ENCODE assay signal across 8 cellular contexts in the genomic region with DNA sequence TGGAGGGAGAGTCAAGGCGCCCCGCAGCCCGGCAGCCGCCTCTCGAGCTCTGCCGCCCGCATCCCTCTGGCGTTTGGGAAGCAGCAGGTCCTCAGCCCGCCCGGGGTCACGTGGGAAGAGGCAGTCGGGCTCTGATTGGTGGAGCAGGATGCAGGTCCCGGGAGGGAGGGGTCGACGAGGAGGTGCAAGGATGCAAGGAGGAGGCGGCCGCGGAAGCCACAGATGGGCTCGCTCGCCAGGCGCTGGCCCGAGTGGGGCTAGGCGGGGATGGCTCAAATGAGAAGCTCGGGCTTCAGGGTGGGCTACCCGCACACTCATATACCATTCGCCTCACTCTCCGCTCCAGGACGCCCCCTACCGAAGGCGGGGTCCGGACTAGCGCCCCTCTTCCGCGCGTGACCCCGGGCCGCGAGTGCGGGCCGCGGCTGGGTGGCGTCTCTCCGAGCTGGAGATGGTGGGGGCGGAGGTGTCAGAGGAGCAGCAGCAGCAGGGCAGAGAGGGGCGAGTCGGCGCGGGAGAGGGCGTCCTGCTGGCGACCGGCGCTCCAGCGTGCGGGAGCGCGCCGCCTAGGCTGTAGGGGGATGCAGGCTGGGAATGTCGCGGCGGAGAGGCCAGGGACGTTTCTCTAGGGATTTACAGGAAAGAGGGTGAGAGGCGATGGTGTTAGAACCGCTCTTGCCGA. TPM values are rescaled to one million over a fixed set of nuclear protein-coding genes. Genes with fewer than 3 reads are reported as not detected.
DNase-seq lines count a peak whose midpoint lies in the region; ATAC-seq, FAIRE-seq and TF ChIP-seq lines count a peak whose summit lies in the region.

A gene with protein sequence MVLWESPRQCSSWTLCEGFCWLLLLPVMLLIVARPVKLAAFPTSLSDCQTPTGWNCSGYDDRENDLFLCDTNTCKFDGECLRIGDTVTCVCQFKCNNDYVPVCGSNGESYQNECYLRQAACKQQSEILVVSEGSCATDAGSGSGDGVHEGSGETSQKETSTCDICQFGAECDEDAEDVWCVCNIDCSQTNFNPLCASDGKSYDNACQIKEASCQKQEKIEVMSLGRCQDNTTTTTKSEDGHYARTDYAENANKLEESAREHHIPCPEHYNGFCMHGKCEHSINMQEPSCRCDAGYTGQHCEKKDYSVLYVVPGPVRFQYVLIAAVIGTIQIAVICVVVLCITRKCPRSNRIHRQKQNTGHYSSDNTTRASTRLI (minus strand): TSS at position 68 of the 682 bp plus-strand sequence. CDS start 409 bp downstream, outside the sequence.

- peaks cover 12 to 14% of the 10 kb centered on the region in 2 donors for H3K4me1 ChIP-seq in gastrocnemius medialis

- TF ChIP-seq CTCF in bronchial epithelial cell (IDR thresholded peaks at IDR 0.05; ENCODE audit: insufficient read depth, low read length, severe bottlenecking) (no peak), gastrocnemius medialis (IDR thresholded peaks at IDR 0.05 in 4 of 5, conservative IDR thresholded peaks at IDR 0.05 in 1 of 5) (no peak)

- H3K4me3 ChIP-seq in MG63, result peak within 1 kb of the TSS; percentile 62
- peak within 1 kb of the TSS; percentile 24 for H3K4me3 ChIP-seq in bronchial epithelial cell (ENCODE audit: low read depth, low read length)
- H3K4me3 ChIP-seq in gastrocnemius medialis, result peak within 1 kb of the TSS; percentile 45 to 67 (median 51)

- H3K27me3 ChIP-seq in MG63, result peaks cover 17% of the 10 kb centered on the region
- H3K27me3 ChIP-seq in bronchial epithelial cell (ENCODE audit: control insufficient read depth, insufficient read depth, low read length), result peaks cover 42% of the 10 kb centered on the region
- peaks cover 55 to 71% (median 69%) of the 10 kb centered on the region in 3 donors for H3K27me3 ChIP-seq in gastrocnemius medialis

- intact Hi-C loops in gastrocnemius medialis (cut with DNase I; ENCODE audit: low total_unique reads), result no loop called here

- no peaks in the 10 kb centered on the region for H3K36me3 ChIP-seq in MG63
- no peaks in the 10 kb centered on the region for H3K36me3 ChIP-seq in bronchial epithelial cell (ENCODE audit: control insufficient read depth, insufficient read depth, low read length)
- no peaks in the 10 kb centered on the region for H3K36me3 ChIP-seq in gastrocnemius medialis

- ATAC-seq in GM21786 (IDR thresholded peaks at IDR 0.05; ENCODE audit: unreplicated experiment) (peak; percentile 53), gastrocnemius medialis (peak in 1 of 2 donors; percentile 22)

- in situ Hi-C loops in gastrocnemius medialis (cut with MboI; ENCODE audit: low sequenced_read_pairs in 4 of 4), result no loop called here

- FAIRE-seq in bronchial epithelial cell (lab: Jason Lieb, UNC) (no peak), urothelium cell line (lab: Jason Lieb, UNC) (no peak)

- H3K9me3 ChIP-seq in MG63, result no peaks in the 10 kb centered on the region
- no peaks in the 10 kb centered on the region for H3K9me3 ChIP-seq in gastrocnemius medialis

- no peak within 1 kb of the TSS for H3K27ac ChIP-seq in gastrocnemius medialis

- no peak for TF ChIP-seq POLR2A in gastrocnemius medialis (IDR thresholded peaks at IDR 0.05)

- peak; percentile 88 for DNase-seq in D341Med (ENCODE audit: low spot score)
- DNase-seq in MG63, result peak; percentile 87
- DNase-seq in T-helper 9 cell, result peak; percentile 4
- DNase-seq in bronchial epithelial cell (ENCODE audit: low read depth), result no peak
- DNase-seq in iPS-NIHi11 (ENCODE audit: low spot score), result peak; percentile 96
- DNase-seq in gastrocnemius medialis, result peak; percentile 16
- no peak for DNase-seq in urothelium cell line (ENCODE audit: low spot score)

RNA-seq across cellular contexts. Expression of the gene that starts here (rescaled TPM):
- 2.2 and 3.0 TPM in 2 replicates for total RNA-seq in MG63 (2014; rRNA removed; shearing (Covaris generic); ENCODE audit: low replicate concordance)
- total RNA-seq in bronchial epithelial cell, result not detected in 2 replicates
- total RNA-seq in gastrocnemius medialis, result under 1 TPM in 1 of 4 donors, not detected in 3; 0.20 TPM

Comparison
In these comparisons a context has a peak if more than half of its experiments do, and no peak if none do; other contexts are left out.
1. Peak in DNase-seq and H3K4me3 ChIP-seq in gastrocnemius medialis; RNA of the gene not detected or under 1 TPM.
2. DNase-seq: peak in D341Med (single experiment), MG63 (single experiment), T-helper 9 cell (single experiment) and iPS-NIHi11 (single experiment); none in bronchial epithelial cell (single experiment) and urothelium cell line (single experiment).
3. Peak in every context shown above with its lines, with median percentiles within 50 percentile points of each other: H3K4me3 ChIP-seq.